Comparison of ENCODE assay signal across 12 cellular contexts in genomic region chr10:5565671-5566581, GRCh38. TPM values are rescaled to one million over a fixed set of nuclear protein-coding genes. Genes with fewer than 3 reads are reported as not detected.
DNase-seq lines count a peak whose midpoint lies in the region; TF ChIP-seq lines count a peak whose summit lies in the region.
"Had no signal": no experiment of that assay in that cellular context is flagged by ENCODE, and none has a peak within 500 bp of the region (broad histone marks: within the 10 kb centered on the region; RNA-seq: fewer than 3 reads in every experiment).

No MANE protein-coding gene starts in this region.

- H2AFZ ChIP-seq in mesenchymal stem cell (ENCODE audit: low read depth, low read length): no peak overlapping the region

- H3K4ac ChIP-seq in mesenchymal stem cell (ENCODE audit: low read depth in 1 of 2, low read length in 2 of 2): no peak overlapping the region

- no peaks in the 10 kb centered on the region for H3K9me3 ChIP-seq in mesenchymal stem cell (ENCODE audit: control insufficient read depth, low read length)
- H3K9me3 ChIP-seq: gastroesophageal sphincter had no signal

- H2BK5ac ChIP-seq in mesenchymal stem cell (ENCODE audit: low read depth, low read length, poor library complexity, severe bottlenecking): no peak overlapping the region

- H3K27me3 ChIP-seq in brain microvascular endothelial cell (replicated peaks) (no peaks in the 10 kb centered on the region), mesenchymal stem cell (ENCODE audit: control insufficient read depth in 1 of 2, insufficient read depth in 1 of 2, low read length in 2 of 2) (no peaks in the 10 kb centered on the region)
- H3K27me3 ChIP-seq: gastroesophageal sphincter had no signal

- WGBS in mesenchymal stem cell: 73% methylated on average over 23 of the region's 23 CpGs

- H3K4me3 ChIP-seq in AG10803 (ENCODE audit: low read length): no peak overlapping the region
- H3K4me3 ChIP-seq in brain microvascular endothelial cell (ENCODE audit: low read depth, low read length): no peak overlapping the region
- no peak overlapping the region for H3K4me3 ChIP-seq in mesenchymal stem cell (ENCODE audit: insufficient read depth in 1 of 2, low read depth in 1 of 2, low read length in 2 of 2)
- H3K4me3 ChIP-seq: gastroesophageal sphincter had no signal

- H2BK12ac ChIP-seq in mesenchymal stem cell (ENCODE audit: low read length in 2 of 2): peak overlapping the region in 1 of 2 experiments; percentile 3

- DNase-seq in AG10803 (ENCODE audit: low read depth) (peak; percentile 82), HCEC 1CT (peak; percentile 70), brain microvascular endothelial cell (peak; percentile 42), mesenchymal stem cell (peak; percentile 53), DMS53 treated with DMSO at 0.1 percent for 48 hours (lab: John Stamatoyannopoulos, UW; ENCODE audit: unreplicated experiment) (no peak), cerebellum (ENCODE audit: low spot score) (no peak), NCI-H146 treated with DMSO at 0.1 percent for 48 hours (lab: John Stamatoyannopoulos, UW; ENCODE audit: unreplicated experiment) (no peak)
- no peak for DNase-seq in NK-92 treated with Interleukin-12 subunit alpha and Interleukin-12 subunit beta, amount 100 ng/mL, for 24 hours (lab: John Stamatoyannopoulos, UW)
- DNase-seq: KBM-7, NCI-H748 treated with DMSO at 0.1 percent for 48 hours had no signal

- no peak overlapping the region for H2BK15ac ChIP-seq in mesenchymal stem cell (ENCODE audit: low read depth, poor library complexity, severe bottlenecking)

- H3K4me1 ChIP-seq in mesenchymal stem cell (ENCODE audit: control insufficient read depth, insufficient read depth, low read depth, low read length): peaks cover 21% of the 10 kb centered on the region

- H3K79me1 ChIP-seq in mesenchymal stem cell (replicated peaks; ENCODE audit: low read length, poor library complexity, severe bottlenecking): no peaks in the 10 kb centered on the region

- no peaks in the 10 kb centered on the region for H3K36me3 ChIP-seq in brain microvascular endothelial cell (replicated peaks)
- no peaks in the 10 kb centered on the region for H3K36me3 ChIP-seq in mesenchymal stem cell (ENCODE audit: control insufficient read depth in 1 of 2, insufficient read depth in 2 of 2, low read depth in 1 of 2, low read length in 2 of 2)
- H3K36me3 ChIP-seq: gastroesophageal sphincter had no signal

- H4K8ac ChIP-seq in mesenchymal stem cell (ENCODE audit: low read length): no peak overlapping the region

- in situ Hi-C loops in brain microvascular endothelial cell (cut with HindIII; ENCODE audit: low pct_ligation_motif_present, low sequenced_read_pairs): no loop called here

- H3K27ac ChIP-seq in brain microvascular endothelial cell (no peak overlapping the region), mesenchymal stem cell (ENCODE audit: low read length, poor library complexity, severe bottlenecking) (no peak overlapping the region)
- H3K27ac ChIP-seq: gastroesophageal sphincter had no signal

- TF ChIP-seq CTCF in AG10803 (conservative IDR thresholded peaks at IDR 0.05; ENCODE audit: low read length): no peak
- no peak for TF ChIP-seq CTCF in brain microvascular endothelial cell (IDR thresholded peaks at IDR 0.05; ENCODE audit: low read depth, low read length, missing control alignments)

- H3K14ac ChIP-seq in mesenchymal stem cell (ENCODE audit: low read length in 2 of 2): no peak overlapping the region

- no peak overlapping the region for H2AK5ac ChIP-seq in mesenchymal stem cell (ENCODE audit: low read length, severe bottlenecking)

- H3K9ac ChIP-seq in mesenchymal stem cell (ENCODE audit: low read length): no peak overlapping the region

- no peak overlapping the region for H4K91ac ChIP-seq in mesenchymal stem cell (ENCODE audit: low read length)

- H2BK120ac ChIP-seq in mesenchymal stem cell (ENCODE audit: low read depth, low read length): no peak overlapping the region

- H3K4me2 ChIP-seq in mesenchymal stem cell (ENCODE audit: low read length, poor library complexity, severe bottlenecking): no peak overlapping the region

- no peak overlapping the region for H3K18ac ChIP-seq in mesenchymal stem cell (ENCODE audit: low read depth in 1 of 2, low read length in 2 of 2)

- H3K23ac ChIP-seq in mesenchymal stem cell (ENCODE audit: low read length in 2 of 2): no peak overlapping the region

RNA-seq across cellular contexts. Expression of gene CALML3, which starts 41.2 kb away (rescaled TPM):
- polyA plus RNA-seq in mesenchymal stem cell (2013, experiment 1 of 2): not detected
- polyA plus RNA-seq in mesenchymal stem cell (2013, experiment 2 of 2): not detected
- 0.09 TPM for total RNA-seq in cerebellum
- total RNA-seq: natural killer cell treated with Interleukin-12 subunit alpha and Interleukin-12 subunit beta and Interleukin-15 and Interleukin-18, amount 100 ng/mL, for 72 hours had no signal

Comparison
In these comparisons a context has a peak if more than half of its experiments do, and no peak if none do; other contexts are left out.
1. DNase-seq: peak in AG10803 (single experiment), HCEC 1CT (single experiment), brain microvascular endothelial cell (single experiment) and mesenchymal stem cell (single experiment); none in DMS53 treated with DMSO at 0.1 percent for 48 hours (single experiment), cerebellum (single experiment), NK-92 treated with Interleukin-12 subunit alpha and Interleukin-12 subunit beta, amount 100 ng/mL, for 24 hours (single experiment) and NCI-H146 treated with DMSO at 0.1 percent for 48 hours (single experiment).